Comparison of ENCODE assay signal across 8 cellular contexts in the genomic region with DNA sequence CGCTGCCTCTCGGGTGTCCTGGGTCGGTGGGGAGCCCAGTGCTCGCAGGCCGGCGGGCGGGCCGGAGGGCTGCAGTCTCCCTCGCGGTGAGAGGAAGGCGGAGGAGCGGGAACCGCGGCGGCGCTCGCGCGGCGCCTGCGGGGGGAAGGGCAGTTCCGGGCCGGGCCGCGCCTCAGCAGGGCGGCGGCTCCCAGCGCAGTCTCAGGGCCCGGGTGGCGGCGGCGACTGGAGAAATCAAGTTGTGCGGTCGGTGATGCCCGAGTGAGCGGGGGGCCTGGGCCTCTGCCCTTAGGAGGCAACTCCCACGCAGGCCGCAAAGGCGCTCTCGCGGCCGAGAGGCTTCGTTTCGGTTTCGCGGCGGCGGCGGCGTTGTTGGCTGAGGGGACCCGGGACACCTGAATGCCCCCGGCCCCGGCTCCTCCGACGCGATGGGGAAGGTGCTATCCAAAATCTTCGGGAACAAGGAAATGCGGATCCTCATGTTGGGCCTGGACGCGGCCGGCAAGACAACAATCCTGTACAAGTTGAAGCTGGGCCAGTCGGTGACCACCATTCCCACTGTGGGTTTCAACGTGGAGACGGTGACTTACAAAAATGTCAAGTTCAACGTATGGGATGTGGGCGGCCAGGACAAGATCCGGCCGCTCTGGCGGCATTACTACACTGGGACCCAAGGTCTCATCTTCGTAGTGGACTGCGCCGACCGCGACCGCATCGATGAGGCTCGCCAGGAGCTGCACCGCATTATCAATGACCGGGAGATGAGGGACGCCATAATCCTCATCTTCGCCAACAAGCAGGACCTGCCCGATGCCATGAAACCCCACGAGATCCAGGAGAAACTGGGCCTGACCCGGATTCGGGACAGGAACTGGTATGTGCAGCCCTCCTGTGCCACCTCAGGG. TPM values are rescaled to one million over a fixed set of nuclear protein-coding genes. Genes with fewer than 3 reads are reported as not detected.
A peak's percentile ranks its signal among the peaks of the same experiment; 100 is the strongest.
DNase-seq lines count a peak whose midpoint lies in the region; ATAC-seq and TF ChIP-seq lines count a peak whose summit lies in the region.

No MANE protein-coding gene starts in this region.

- H3K9me3 ChIP-seq in HEK293 (ENCODE audit: control insufficient read depth, insufficient read depth, low read depth, low read length): no peaks in the 10 kb centered on the region

- peak overlapping the region; percentile 90 for H3K4me3 ChIP-seq in HEK293 (ENCODE audit: low read depth, low read length)

- peak overlapping the region; percentile 99 for H3K27ac ChIP-seq in HEK293 (ENCODE audit: extremely low read depth, low read depth, low read length)

- H3K9me3 Mint-ChIP-seq in endothelial cell (ENCODE audit: unreplicated experiment): peaks cover 4% of the 10 kb centered on the region
- H3K9me3 Mint-ChIP-seq in stimulated activated naive B cell treated with anti-CD40 and anti-IgM and Interleukin-4, amounts not matched to agents 10 μg/mL and 1 μg/mL and 100 μg/mL, for 72 hours: no peaks in the 10 kb centered on the region

- POLR2A ChIA-PET in HEK293 (lab: Yijun Ruan, JAX): interaction anchor here (0.9 to 2.5 kb wide), 5 partner anchors 26 to 167 kb away, joined by 3 to 20 read pairs (median 8); partner anchors contain the start of gene NEMF

- ATAC-seq in GM18499 (IDR thresholded peaks at IDR 0.05; ENCODE audit: insufficient read depth, unreplicated experiment): peak; percentile 19
- ATAC-seq in stimulated activated naive B cell treated with anti-CD40 and anti-IgM and Interleukin-4, amounts not matched to agents 10 μg/mL and 1 μg/mL and 100 μg/mL, for 72 hours (replicated peaks): peak; percentile 70 to 71

- peaks cover 14% of the 10 kb centered on the region for H3K27me3 Mint-ChIP-seq in endothelial cell (ENCODE audit: unreplicated experiment)
- no peaks in the 10 kb centered on the region for H3K27me3 Mint-ChIP-seq in stimulated activated naive B cell treated with anti-CD40 and anti-IgM and Interleukin-4, amounts not matched to agents 10 μg/mL and 1 μg/mL and 100 μg/mL, for 72 hours

- DNase-seq in NAMALWA (ENCODE audit: low spot score): peak; percentile 54
- peak; percentile 74 to 93 (median 80) for DNase-seq in activated CD8-positive, alpha-beta memory T cell treated with anti-CD3 and anti-CD28 coated beads for 48 hours (ENCODE audit: low read depth in 2 of 3, low spot score in 2 of 3)
- peak; percentile 57 for DNase-seq in endothelial cell (ENCODE audit: low spot score)
- peak; percentile 64 for DNase-seq in myocyte (ENCODE audit: low read depth)
- DNase-seq in stimulated activated naive B cell treated with anti-CD40 and anti-IgM and Interleukin-4, amounts not matched to agents 10 μg/mL and 1 μg/mL and 100 μg/mL, for 72 hours: peak; percentile 89
- no peak for DNase-seq in COLO829 (ENCODE audit: low spot score)

- TF ChIP-seq CTCF in HEK293 (tag by site-specific recombination; IDR thresholded peaks at IDR 0.05) (no peak), endothelial cell (IDR thresholded peaks at IDR 0.05; ENCODE audit: unreplicated experiment) (no peak)

- H3K4me1 Mint-ChIP-seq in endothelial cell (ENCODE audit: unreplicated experiment): peaks cover 35% of the 10 kb centered on the region
- peaks cover 13 to 26% of the 10 kb centered on the region in 2 donors for H3K4me1 Mint-ChIP-seq in stimulated activated naive B cell treated with anti-CD40 and anti-IgM and Interleukin-4, amounts not matched to agents 10 μg/mL and 1 μg/mL and 100 μg/mL, for 72 hours

- peak overlapping the region; percentile 95 for H3K27ac Mint-ChIP-seq in endothelial cell (ENCODE audit: unreplicated experiment)
- H3K27ac Mint-ChIP-seq in stimulated activated naive B cell treated with anti-CD40 and anti-IgM and Interleukin-4, amounts not matched to agents 10 μg/mL and 1 μg/mL and 100 μg/mL, for 72 hours: peak overlapping the region; percentile 98

- CTCF ChIA-PET in HEK293 (lab: Yijun Ruan, JAX): interaction anchor here (0.8 to 2.0 kb wide), 2 partner anchors 14 to 32 kb away, joined by 3 to 12 read pairs; no protein-coding TSS in a partner anchor

- peak overlapping the region; percentile 99 for H3K4me3 Mint-ChIP-seq in endothelial cell (ENCODE audit: unreplicated experiment)
- peak overlapping the region; percentile 83 to 91 for H3K4me3 Mint-ChIP-seq in stimulated activated naive B cell treated with anti-CD40 and anti-IgM and Interleukin-4, amounts not matched to agents 10 μg/mL and 1 μg/mL and 100 μg/mL, for 72 hours

- peaks cover 28% of the 10 kb centered on the region for H3K36me3 Mint-ChIP-seq in endothelial cell (ENCODE audit: low read depth, unreplicated experiment)
- H3K36me3 Mint-ChIP-seq in stimulated activated naive B cell treated with anti-CD40 and anti-IgM and Interleukin-4, amounts not matched to agents 10 μg/mL and 1 μg/mL and 100 μg/mL, for 72 hours: peaks cover 51 to 56% of the 10 kb centered on the region in 2 donors

- H3K36me3 ChIP-seq in HEK293 (ENCODE audit: control insufficient read depth in 2 of 2, insufficient read depth in 1 of 2, low read length in 2 of 2): peaks cover 3 to 27% of the 10 kb centered on the region in 2 experiments; a peak in 2 of 3 replicates

- peaks cover under 1% of the 10 kb centered on the region for H3K4me1 ChIP-seq in HEK293 (ENCODE audit: control insufficient read depth, insufficient read depth, low read length)

TF ChIP-seq in HEK293, 187 proteins besides CTCF, POLR2A, EP300 and RAD21 (continues in another document):
- TF ChIP-seq ZNF48 (tag by site-specific recombination; IDR thresholded peaks at IDR 0.05) (no peak), HIC1 (tag by site-specific recombination; IDR thresholded peaks at IDR 0.05) (no peak), ZBTB8A (tag by site-specific recombination; IDR thresholded peaks at IDR 0.05) (no peak), SCRT2 (tag by site-specific recombination; IDR thresholded peaks at IDR 0.05) (no peak), GFI1B (tag by site-specific recombination; IDR thresholded peaks at IDR 0.05) (no peak), ZNF501 (tag by site-specific recombination; IDR thresholded peaks at IDR 0.05) (0 out of 2 replicates have a peak, but pooled peaks have one; percentile 20), ZBTB17 (tag by site-specific recombination; IDR thresholded peaks at IDR 0.05) (peak; percentile 93), AEBP2 (tag by site-specific recombination; IDR thresholded peaks at IDR 0.05; ENCODE audit: borderline replicate concordance) (no peak), ZNF610 (tag by site-specific recombination; IDR thresholded peaks at IDR 0.05; ENCODE audit: borderline replicate concordance) (no peak), ZNF112 (tag by site-specific recombination; IDR thresholded peaks at IDR 0.05) (no peak), ZNF544 (tag by site-specific recombination; IDR thresholded peaks at IDR 0.05) (no peak), SP7 (tag by site-specific recombination; IDR thresholded peaks at IDR 0.05) (no peak), ZNF324 (tag by site-specific recombination; IDR thresholded peaks at IDR 0.05) (no peak), ZNF701 (tag by site-specific recombination; IDR thresholded peaks at IDR 0.05) (no peak), ZNF23 (tag by site-specific recombination; IDR thresholded peaks at IDR 0.05; ENCODE audit: borderline replicate concordance) (no peak), YY2 (tag by site-specific recombination; IDR thresholded peaks at IDR 0.05) (no peak; the same call in 1 of the 2 replicates), ZNF549 (tag by site-specific recombination; IDR thresholded peaks at IDR 0.05) (no peak), KLF8 (tag by site-specific recombination; IDR thresholded peaks at IDR 0.05) (peak; percentile 47; the same call in 1 of the 2 replicates)
- TF ChIP-seq, protein P1, sequence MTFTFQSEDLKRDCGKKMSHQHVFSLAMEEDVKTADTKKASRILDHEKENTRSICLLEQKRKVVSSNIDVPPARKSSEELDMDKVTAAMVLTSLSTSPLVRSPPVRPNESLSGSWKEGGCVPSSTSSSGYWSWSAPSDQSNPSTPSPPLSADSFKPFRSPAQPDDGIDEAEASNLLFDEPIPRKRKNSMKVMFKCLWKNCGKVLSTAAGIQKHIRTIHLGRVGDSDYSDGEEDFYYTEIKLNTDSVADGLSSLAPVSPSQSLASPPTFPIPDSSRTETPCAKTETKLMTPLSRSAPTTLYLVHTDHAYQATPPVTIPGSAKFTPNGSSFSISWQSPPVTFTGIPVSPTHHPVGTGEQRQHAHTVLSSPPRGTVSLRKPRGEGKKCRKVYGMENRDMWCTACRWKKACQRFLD (tag by site-specific recombination; IDR thresholded peaks at IDR 0.05): no peak

RNA-seq across cellular contexts. Expression of gene ARF6, which starts 0.7 kb away (rescaled TPM):
- total RNA-seq in endothelial cell (ENCODE audit: unreplicated experiment): 55.3 TPM
- total RNA-seq in myocyte: 43.4 and 50.9 TPM in 2 replicates
- polyA plus RNA-seq in myocyte (2012): 49.2 TPM

RNA-seq across cellular contexts. Expression of gene NEMF, which starts 41.0 kb away (rescaled TPM):
- total RNA-seq in endothelial cell (ENCODE audit: unreplicated experiment) (55.5 TPM), myocyte (58.2 and 72.9 TPM in 2 replicates)
- 21.3 TPM for polyA plus RNA-seq in myocyte (2012)
